8 cellular contexts compared by ENCODE assay signal in genomic region chr9:128552153-128552743, GRCh38. TPM values are rescaled to one million over a fixed set of nuclear protein-coding genes. Genes with fewer than 3 reads are reported as not detected.
A peak's percentile ranks its signal among the peaks of the same experiment; 100 is the strongest.
DNase-seq lines count a peak whose midpoint lies in the region; ATAC-seq and TF ChIP-seq lines count a peak whose summit lies in the region.

Gene SPTAN1, plus strand, starts transcription at chr9:128552587. Its CDS starts 14,154 bp downstream, at chr9:128566741.

- H3K4me3 ChIP-seq in Peyer's patch (peak within 1 kb of the TSS; percentile 94 to 100 (median 98)), esophagus squamous epithelium (peak within 1 kb of the TSS; percentile 70 to 97 (median 84))

- H3K4me1 Mint-ChIP-seq in activated T-cell treated with anti-CD3 and anti-CD28 coated beads, Interleukin-2, amount 50 U/mL, for 4 hours (ENCODE audit: low read depth), result peaks cover 39% of the 10 kb centered on the region

- H3K4me1 ChIP-seq in Peyer's patch, result peaks cover 0 to 48% (median 14%) of the 10 kb centered on the region in 4 donors
- H3K4me1 ChIP-seq in esophagus squamous epithelium, result peaks cover 29 to 62% (median 54%) of the 10 kb centered on the region in 3 donors

- intact Hi-C loops in esophagus squamous epithelium (cut with DNase I), result no loop called here

- peak within 1 kb of the TSS; percentile 89 for H3K4me3 Mint-ChIP-seq in activated T-cell treated with anti-CD3 and anti-CD28 coated beads, Interleukin-2, amount 50 U/mL, for 4 hours

- DNase-seq in DMS79 (lab: John Stamatoyannopoulos, UW) (peak; percentile 80), KG1 (lab: John Stamatoyannopoulos, UW) (peak; percentile 80), Peyer's patch (peak; percentile 92 to 97 (median 95)), esophagus squamous epithelium (lab: John Stamatoyannopoulos, UW) (peak; percentile 63), myocyte (ENCODE audit: low read depth) (peak; percentile 89)
- DNase-seq in activated T-cell treated with anti-CD3 and anti-CD28 coated beads, Interleukin-2, amount 50 U/mL, for 4 hours, result peak; percentile 91
- DNase-seq in stimulated activated CD8-positive, alpha-beta memory T cell treated with anti-CD3 and anti-CD28 coated beads, Interleukin-7, amount 100 ng/mL, for 4 hours (ENCODE audit: low read depth in 2 of 2), result peak; percentile 81 to 92

- H3K9me3 ChIP-seq in Peyer's patch, result no peaks in the 10 kb centered on the region
- no peaks in the 10 kb centered on the region for H3K9me3 ChIP-seq in esophagus squamous epithelium

- TF ChIP-seq CTCF in Peyer's patch (IDR thresholded peaks at IDR 0.05) (peak in 4 of 6 experiments; percentile 19 to 47 (median 42)), esophagus squamous epithelium (IDR thresholded peaks at IDR 0.05) (peak in 2 of 6 experiments; percentile 19 to 28)

- H3K27ac ChIP-seq in Peyer's patch (peak within 1 kb of the TSS; percentile 96 to 100 (median 98)), esophagus squamous epithelium (peak within 1 kb of the TSS; percentile 91 to 99 (median 96))

- H3K27me3 Mint-ChIP-seq in activated T-cell treated with anti-CD3 and anti-CD28 coated beads, Interleukin-2, amount 50 U/mL, for 4 hours (ENCODE audit: low read depth), result no peaks in the 10 kb centered on the region

- no peaks in the 10 kb centered on the region for H3K27me3 ChIP-seq in Peyer's patch
- no peaks in the 10 kb centered on the region for H3K27me3 ChIP-seq in esophagus squamous epithelium

- TF ChIP-seq POLR2A in Peyer's patch (IDR thresholded peaks at IDR 0.05) (peak; percentile 96 to 99), esophagus squamous epithelium (IDR thresholded peaks at IDR 0.05) (peak; percentile 42 to 99 (median 93))

- H3K36me3 ChIP-seq in Peyer's patch, result no peaks in the 10 kb centered on the region
- no peaks in the 10 kb centered on the region for H3K36me3 ChIP-seq in esophagus squamous epithelium

- H3K36me3 Mint-ChIP-seq in activated T-cell treated with anti-CD3 and anti-CD28 coated beads, Interleukin-2, amount 50 U/mL, for 4 hours (ENCODE audit: insufficient read depth), result no peaks in the 10 kb centered on the region

- peak; percentile 76 for ATAC-seq in GM21737 (IDR thresholded peaks at IDR 0.05; ENCODE audit: unreplicated experiment)
- peak; percentile 82 to 87 for ATAC-seq in activated T-cell treated with anti-CD3 and anti-CD28 coated beads, Interleukin-2, amount 50 U/mL, for 4 hours

- H3K9me3 Mint-ChIP-seq in activated T-cell treated with anti-CD3 and anti-CD28 coated beads, Interleukin-2, amount 50 U/mL, for 4 hours, result no peaks in the 10 kb centered on the region

- no CpG with 5 or more reads among the region's 81 CpGs for WGBS in esophagus squamous epithelium, 2 donors

RNA-seq across cellular contexts. Expression of gene SPTAN1, which starts in this region (rescaled TPM):
- total RNA-seq in Peyer's patch (100 to 1,000 TPM; 251 to 586 (median 269) TPM), esophagus squamous epithelium (100 to 1,000 TPM in 3 of 4 donors, 10 to 100 TPM in 1; 97.8 to 233 (median 160) TPM), myocyte (519 and 564 TPM in 2 replicates)
- total RNA-seq in activated T-cell treated with anti-CD3 and anti-CD28 coated beads, Interleukin-2, amount 50 U/mL, for 4 hours, result 100 to 1,000 TPM; 110 to 132 (median 118) TPM
- polyA plus RNA-seq in myocyte (2012), result 475 TPM

Comparison
In these comparisons a context has a peak if more than half of its experiments do, and no peak if none do; other contexts are left out.
1. Peak in every context shown above with its lines: DNase-seq, ATAC-seq, H3K4me3 ChIP-seq and H3K27ac ChIP-seq.